ENCODE assay signal across 1 cellular context in genomic region chr17:50372708-50373556, GRCh38.
TF ChIP-seq lines count a peak whose summit lies in the region.

Gene EME1 (plus strand): TSS chr17:50373229. CDS start chr17:50375209, 1,980 bp downstream.
Gene MRPL27 (minus strand): TSS chr17:50373184. CDS start chr17:50373170, 14 bp downstream.

TF ChIP-seq in HepG2, 621 proteins besides CTCF, POLR2A, EP300 and RAD21 (continued from another document and continues in another):
- no peak for TF ChIP-seq KIAA2018 (CRISPR knock-in tag; IDR thresholded peaks at IDR 0.05; ENCODE audit: borderline replicate concordance)
- TF ChIP-seq ZNF414 (CRISPR knock-in tag; IDR thresholded peaks at IDR 0.05): no peak; the same call in 1 of the 2 replicates
- peak; percentile 99 for TF ChIP-seq TFDP2 (CRISPR knock-in tag; IDR thresholded peaks at IDR 0.05)
- TF ChIP-seq ZNF670 (CRISPR knock-in tag; IDR thresholded peaks at IDR 0.05; ENCODE audit: borderline replicate concordance): peak; percentile 89
- no peak for TF ChIP-seq CENPX (CRISPR knock-in tag; IDR thresholded peaks at IDR 0.05)
- TF ChIP-seq PTBP1 (IDR thresholded peaks at IDR 0.05; ENCODE audit: low read depth, low read length, poor library complexity, severe bottlenecking): peak; percentile 71
- no peak for TF ChIP-seq IKZF1 (IDR thresholded peaks at IDR 0.05)
- TF ChIP-seq ZBTB26 (CRISPR knock-in tag; IDR thresholded peaks at IDR 0.05; ENCODE audit: borderline replicate concordance): peak; percentile 90; the same call in 1 of the 2 replicates
- peak; percentile 70 for TF ChIP-seq ELF3 (CRISPR knock-in tag; IDR thresholded peaks at IDR 0.05)
- TF ChIP-seq ZSCAN25 (CRISPR knock-in tag; IDR thresholded peaks at IDR 0.05): peak; percentile 72; the same call in 1 of the 2 replicates
- TF ChIP-seq TAF15 (IDR thresholded peaks at IDR 0.05; ENCODE audit: low read depth, low read length, poor library complexity, severe bottlenecking): peak; percentile 78
- peak in 1 of 2 experiments; percentile 68; a peak in 2 of 4 replicates for TF ChIP-seq ATF4 (CRISPR knock-in tag; IDR thresholded peaks at IDR 0.05)
- TF ChIP-seq MTA3 (CRISPR knock-in tag; IDR thresholded peaks at IDR 0.05): no peak
- TF ChIP-seq ZNF713 (CRISPR knock-in tag; IDR thresholded peaks at IDR 0.05): no peak; the same call in 1 of the 2 replicates
- no peak for TF ChIP-seq ZNF850 (CRISPR knock-in tag; conservative IDR thresholded peaks at IDR 0.05)
- no peak for TF ChIP-seq NR3C1 (CRISPR knock-in tag; IDR thresholded peaks at IDR 0.05)
- TF ChIP-seq ATRX (CRISPR knock-in tag; IDR thresholded peaks at IDR 0.05; ENCODE audit: borderline replicate concordance): no peak
- TF ChIP-seq MIER3 (CRISPR knock-in tag; IDR thresholded peaks at IDR 0.05; ENCODE audit: borderline replicate concordance): peak; percentile 91
- peak; percentile 85 for TF ChIP-seq ZNF709 (CRISPR knock-in tag; IDR thresholded peaks at IDR 0.05)
- no peak for TF ChIP-seq ZNF337 (CRISPR knock-in tag; IDR thresholded peaks at IDR 0.05; ENCODE audit: borderline replicate concordance, low read depth)
- TF ChIP-seq ZNF136 (CRISPR knock-in tag; IDR thresholded peaks at IDR 0.05; ENCODE audit: low read depth): no peak
- peak; percentile 82; the same call in 1 of the 2 replicates for TF ChIP-seq NAIF1 (CRISPR knock-in tag; IDR thresholded peaks at IDR 0.05; ENCODE audit: borderline replicate concordance)
- no peak for TF ChIP-seq HHEX (CRISPR knock-in tag; IDR thresholded peaks at IDR 0.05)
- TF ChIP-seq ZNF749 (CRISPR knock-in tag; IDR thresholded peaks at IDR 0.05; ENCODE audit: borderline replicate concordance): peak; percentile 96
- 0 out of 2 replicates have a peak, but pooled peaks have one; percentile 70 for TF ChIP-seq SP140L (CRISPR knock-in tag; IDR thresholded peaks at IDR 0.05; ENCODE audit: borderline replicate concordance)
- peak; percentile 98 for TF ChIP-seq ZNF580 (CRISPR knock-in tag; IDR thresholded peaks at IDR 0.05; ENCODE audit: borderline replicate concordance, low read depth)
- 0 out of 2 replicates have a peak, but pooled peaks have one; percentile 61 for TF ChIP-seq HOXD1 (CRISPR knock-in tag; IDR thresholded peaks at IDR 0.05)
- TF ChIP-seq HNRNPH1 (optimal IDR thresholded peaks at IDR 0.05; ENCODE audit: low read depth, low read length): peak; percentile 38
- TF ChIP-seq ARID5B (CRISPR knock-in tag; IDR thresholded peaks at IDR 0.05): peak; percentile 64
- TF ChIP-seq FOXO4 (CRISPR knock-in tag; conservative IDR thresholded peaks at IDR 0.05): 0 out of 2 replicates have a peak, but pooled peaks have one; percentile 45
- TF ChIP-seq ZNF816 (CRISPR knock-in tag; IDR thresholded peaks at IDR 0.05; ENCODE audit: borderline replicate concordance): peak; percentile 74; the same call in 1 of the 2 replicates
- TF ChIP-seq ZNF740 (CRISPR knock-in tag; IDR thresholded peaks at IDR 0.05): no peak
- TF ChIP-seq ZSCAN29 (CRISPR knock-in tag; conservative IDR thresholded peaks at IDR 0.05): peak; percentile 81; the same call in 1 of the 2 replicates
- peak; percentile 85 for TF ChIP-seq MEIS2 (CRISPR knock-in tag; IDR thresholded peaks at IDR 0.05)
- peak; percentile 97 for TF ChIP-seq BORCS8-MEF2B (CRISPR knock-in tag; IDR thresholded peaks at IDR 0.05)
- TF ChIP-seq TSC22D2 (CRISPR knock-in tag; IDR thresholded peaks at IDR 0.05; ENCODE audit: borderline replicate concordance): peak; percentile 90; the same call in 1 of the 2 replicates
- peak; percentile 81; the same call in 1 of the 2 replicates for TF ChIP-seq ZNF256 (CRISPR knock-in tag; conservative IDR thresholded peaks at IDR 0.05)
- peak; percentile 94 for TF ChIP-seq POLR2AphosphoS2 (IDR thresholded peaks at IDR 0.05; ENCODE audit: low read depth, low read length)
- TF ChIP-seq ARNTL (CRISPR knock-in tag; IDR thresholded peaks at IDR 0.05): peak; percentile 91
- peak; percentile 80; the same call in 1 of the 2 replicates for TF ChIP-seq ZNF569 (CRISPR knock-in tag; IDR thresholded peaks at IDR 0.05; ENCODE audit: borderline replicate concordance)
- TF ChIP-seq TEAD3 (CRISPR knock-in tag; optimal IDR thresholded peaks at IDR 0.05; ENCODE audit: borderline replicate concordance): peak; percentile 67
- TF ChIP-seq ONECUT2 (CRISPR knock-in tag; IDR thresholded peaks at IDR 0.05): no peak
- peak; percentile 52; the same call in 1 of the 2 replicates for TF ChIP-seq ZMYM3 (CRISPR knock-in tag; IDR thresholded peaks at IDR 0.05)
- TF ChIP-seq ZNF543 (CRISPR knock-in tag; IDR thresholded peaks at IDR 0.05): peak; percentile 61; the same call in 1 of the 2 replicates
